2 cellular contexts compared by ENCODE assay signal in the genomic region with DNA sequence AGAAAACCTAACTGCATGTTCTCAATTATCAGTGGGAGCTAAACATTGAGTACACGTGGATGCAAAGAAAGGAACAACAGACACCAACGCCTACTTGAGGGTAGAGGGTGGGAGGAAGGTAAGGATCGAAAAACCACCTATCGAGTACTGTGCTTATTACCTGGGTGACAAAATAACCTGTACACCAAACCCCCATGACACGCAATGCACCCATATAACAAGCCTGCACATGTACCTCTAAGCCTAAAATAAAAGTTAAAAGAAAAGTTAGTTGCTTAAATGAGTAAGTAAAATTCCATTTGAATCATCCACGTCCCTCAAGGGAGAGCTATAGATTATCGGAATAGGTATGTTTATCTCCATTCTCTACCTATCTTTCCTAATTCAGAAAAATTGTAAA.
TF ChIP-seq lines count a peak whose summit lies in the region.

No MANE protein-coding gene starts in this region.

TF ChIP-seq in GM23338, 12 proteins besides CTCF, POLR2A, EP300 and RAD21:
- TF ChIP-seq ZNF114 (CRISPR knock-in tag; IDR thresholded peaks at IDR 0.05) (no peak), CREB1 (CRISPR knock-in tag; IDR thresholded peaks at IDR 0.05; ENCODE audit: low read depth) (no peak), ZNF462 (CRISPR knock-in tag; IDR thresholded peaks at IDR 0.05) (no peak), STAT1 (IDR thresholded peaks at IDR 0.05; ENCODE audit: unreplicated experiment) (no peak), ETS1 (IDR thresholded peaks at IDR 0.05) (no peak), EZH2phosphoT487 (IDR thresholded peaks at IDR 0.05; ENCODE audit: unreplicated experiment) (no peak), NANOG (IDR thresholded peaks at IDR 0.05; ENCODE audit: borderline replicate concordance) (no peak), ZNF331 (CRISPR knock-in tag; IDR thresholded peaks at IDR 0.05; ENCODE audit: low read depth) (no peak), JUNB (IDR thresholded peaks at IDR 0.05; ENCODE audit: unreplicated experiment) (no peak), POLR2AphosphoS5 (IDR thresholded peaks at IDR 0.05; ENCODE audit: low read depth) (no peak), EZH2 (IDR thresholded peaks at IDR 0.05; ENCODE audit: low read depth, unreplicated experiment) (no peak)

TF ChIP-seq in H1, 55 proteins besides CTCF, POLR2A, EP300 and RAD21:
- TF ChIP-seq RFX5 (IDR thresholded peaks at IDR 0.05; ENCODE audit: borderline replicate concordance, low read depth, low read length) (no peak), CEBPB (IDR thresholded peaks at IDR 0.05; ENCODE audit: low read depth, low read length) (no peak), CBX8 (IDR thresholded peaks at IDR 0.05; ENCODE audit: borderline replicate concordance, low read depth, low read length) (no peak), KDM4A (IDR thresholded peaks at IDR 0.05; ENCODE audit: low read depth, low read length, severe bottlenecking) (no peak), SIX5 (IDR thresholded peaks at IDR 0.05; ENCODE audit: low read depth, low read length) (no peak), RBBP5 (IDR thresholded peaks at IDR 0.05; ENCODE audit: borderline replicate concordance, low read depth, low read length) (no peak), CHD1 (IDR thresholded peaks at IDR 0.05; ENCODE audit: low read depth, low read length) (no peak), JUND (IDR thresholded peaks at IDR 0.05; ENCODE audit: low read length) (no peak), MAFK (IDR thresholded peaks at IDR 0.05; ENCODE audit: low read depth, low read length) (no peak), CBX5 (IDR thresholded peaks at IDR 0.05; ENCODE audit: low read depth, low read length) (no peak), BCL11A (IDR thresholded peaks at IDR 0.05; ENCODE audit: low read depth in 2 of 2, low read length in 2 of 2) (no peak), GTF2F1 (IDR thresholded peaks at IDR 0.05; ENCODE audit: borderline replicate concordance, low read depth, low read length) (no peak), BACH1 (IDR thresholded peaks at IDR 0.05; ENCODE audit: low read length) (no peak), RXRA (IDR thresholded peaks at IDR 0.05; ENCODE audit: insufficient read depth, low read depth, low read length) (no peak), POLR2AphosphoS5 (IDR thresholded peaks at IDR 0.05; ENCODE audit: low read depth, low read length) (no peak), GABPA (IDR thresholded peaks at IDR 0.05; ENCODE audit: borderline replicate concordance, insufficient read depth, low read length) (no peak), SIRT6 (IDR thresholded peaks at IDR 0.05; ENCODE audit: low read length) (no peak), ATF3 (IDR thresholded peaks at IDR 0.05; ENCODE audit: insufficient read depth, low read depth, low read length) (no peak)
- TF ChIP-seq, protein P1, sequence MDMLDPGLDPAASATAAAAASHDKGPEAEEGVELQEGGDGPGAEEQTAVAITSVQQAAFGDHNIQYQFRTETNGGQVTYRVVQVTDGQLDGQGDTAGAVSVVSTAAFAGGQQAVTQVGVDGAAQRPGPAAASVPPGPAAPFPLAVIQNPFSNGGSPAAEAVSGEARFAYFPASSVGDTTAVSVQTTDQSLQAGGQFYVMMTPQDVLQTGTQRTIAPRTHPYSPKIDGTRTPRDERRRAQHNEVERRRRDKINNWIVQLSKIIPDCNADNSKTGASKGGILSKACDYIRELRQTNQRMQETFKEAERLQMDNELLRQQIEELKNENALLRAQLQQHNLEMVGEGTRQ (IDR thresholded peaks at IDR 0.05; ENCODE audit: low read length), result no peak
- TF ChIP-seq, protein P2, sequence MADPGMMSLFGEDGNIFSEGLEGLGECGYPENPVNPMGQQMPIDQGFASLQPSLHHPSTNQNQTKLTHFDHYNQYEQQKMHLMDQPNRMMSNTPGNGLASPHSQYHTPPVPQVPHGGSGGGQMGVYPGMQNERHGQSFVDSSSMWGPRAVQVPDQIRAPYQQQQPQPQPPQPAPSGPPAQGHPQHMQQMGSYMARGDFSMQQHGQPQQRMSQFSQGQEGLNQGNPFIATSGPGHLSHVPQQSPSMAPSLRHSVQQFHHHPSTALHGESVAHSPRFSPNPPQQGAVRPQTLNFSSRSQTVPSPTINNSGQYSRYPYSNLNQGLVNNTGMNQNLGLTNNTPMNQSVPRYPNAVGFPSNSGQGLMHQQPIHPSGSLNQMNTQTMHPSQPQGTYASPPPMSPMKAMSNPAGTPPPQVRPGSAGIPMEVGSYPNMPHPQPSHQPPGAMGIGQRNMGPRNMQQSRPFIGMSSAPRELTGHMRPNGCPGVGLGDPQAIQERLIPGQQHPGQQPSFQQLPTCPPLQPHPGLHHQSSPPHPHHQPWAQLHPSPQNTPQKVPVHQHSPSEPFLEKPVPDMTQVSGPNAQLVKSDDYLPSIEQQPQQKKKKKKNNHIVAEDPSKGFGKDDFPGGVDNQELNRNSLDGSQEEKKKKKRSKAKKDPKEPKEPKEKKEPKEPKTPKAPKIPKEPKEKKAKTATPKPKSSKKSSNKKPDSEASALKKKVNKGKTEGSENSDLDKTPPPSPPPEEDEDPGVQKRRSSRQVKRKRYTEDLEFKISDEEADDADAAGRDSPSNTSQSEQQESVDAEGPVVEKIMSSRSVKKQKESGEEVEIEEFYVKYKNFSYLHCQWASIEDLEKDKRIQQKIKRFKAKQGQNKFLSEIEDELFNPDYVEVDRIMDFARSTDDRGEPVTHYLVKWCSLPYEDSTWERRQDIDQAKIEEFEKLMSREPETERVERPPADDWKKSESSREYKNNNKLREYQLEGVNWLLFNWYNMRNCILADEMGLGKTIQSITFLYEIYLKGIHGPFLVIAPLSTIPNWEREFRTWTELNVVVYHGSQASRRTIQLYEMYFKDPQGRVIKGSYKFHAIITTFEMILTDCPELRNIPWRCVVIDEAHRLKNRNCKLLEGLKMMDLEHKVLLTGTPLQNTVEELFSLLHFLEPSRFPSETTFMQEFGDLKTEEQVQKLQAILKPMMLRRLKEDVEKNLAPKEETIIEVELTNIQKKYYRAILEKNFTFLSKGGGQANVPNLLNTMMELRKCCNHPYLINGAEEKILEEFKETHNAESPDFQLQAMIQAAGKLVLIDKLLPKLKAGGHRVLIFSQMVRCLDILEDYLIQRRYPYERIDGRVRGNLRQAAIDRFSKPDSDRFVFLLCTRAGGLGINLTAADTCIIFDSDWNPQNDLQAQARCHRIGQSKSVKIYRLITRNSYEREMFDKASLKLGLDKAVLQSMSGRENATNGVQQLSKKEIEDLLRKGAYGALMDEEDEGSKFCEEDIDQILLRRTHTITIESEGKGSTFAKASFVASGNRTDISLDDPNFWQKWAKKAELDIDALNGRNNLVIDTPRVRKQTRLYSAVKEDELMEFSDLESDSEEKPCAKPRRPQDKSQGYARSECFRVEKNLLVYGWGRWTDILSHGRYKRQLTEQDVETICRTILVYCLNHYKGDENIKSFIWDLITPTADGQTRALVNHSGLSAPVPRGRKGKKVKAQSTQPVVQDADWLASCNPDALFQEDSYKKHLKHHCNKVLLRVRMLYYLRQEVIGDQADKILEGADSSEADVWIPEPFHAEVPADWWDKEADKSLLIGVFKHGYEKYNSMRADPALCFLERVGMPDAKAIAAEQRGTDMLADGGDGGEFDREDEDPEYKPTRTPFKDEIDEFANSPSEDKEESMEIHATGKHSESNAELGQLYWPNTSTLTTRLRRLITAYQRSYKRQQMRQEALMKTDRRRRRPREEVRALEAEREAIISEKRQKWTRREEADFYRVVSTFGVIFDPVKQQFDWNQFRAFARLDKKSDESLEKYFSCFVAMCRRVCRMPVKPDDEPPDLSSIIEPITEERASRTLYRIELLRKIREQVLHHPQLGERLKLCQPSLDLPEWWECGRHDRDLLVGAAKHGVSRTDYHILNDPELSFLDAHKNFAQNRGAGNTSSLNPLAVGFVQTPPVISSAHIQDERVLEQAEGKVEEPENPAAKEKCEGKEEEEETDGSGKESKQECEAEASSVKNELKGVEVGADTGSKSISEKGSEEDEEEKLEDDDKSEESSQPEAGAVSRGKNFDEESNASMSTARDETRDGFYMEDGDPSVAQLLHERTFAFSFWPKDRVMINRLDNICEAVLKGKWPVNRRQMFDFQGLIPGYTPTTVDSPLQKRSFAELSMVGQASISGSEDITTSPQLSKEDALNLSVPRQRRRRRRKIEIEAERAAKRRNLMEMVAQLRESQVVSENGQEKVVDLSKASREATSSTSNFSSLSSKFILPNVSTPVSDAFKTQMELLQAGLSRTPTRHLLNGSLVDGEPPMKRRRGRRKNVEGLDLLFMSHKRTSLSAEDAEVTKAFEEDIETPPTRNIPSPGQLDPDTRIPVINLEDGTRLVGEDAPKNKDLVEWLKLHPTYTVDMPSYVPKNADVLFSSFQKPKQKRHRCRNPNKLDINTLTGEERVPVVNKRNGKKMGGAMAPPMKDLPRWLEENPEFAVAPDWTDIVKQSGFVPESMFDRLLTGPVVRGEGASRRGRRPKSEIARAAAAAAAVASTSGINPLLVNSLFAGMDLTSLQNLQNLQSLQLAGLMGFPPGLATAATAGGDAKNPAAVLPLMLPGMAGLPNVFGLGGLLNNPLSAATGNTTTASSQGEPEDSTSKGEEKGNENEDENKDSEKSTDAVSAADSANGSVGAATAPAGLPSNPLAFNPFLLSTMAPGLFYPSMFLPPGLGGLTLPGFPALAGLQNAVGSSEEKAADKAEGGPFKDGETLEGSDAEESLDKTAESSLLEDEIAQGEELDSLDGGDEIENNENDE (IDR thresholded peaks at IDR 0.05; ENCODE audit: insufficient replicate concordance, low read length), result no peak
